In the genomic region with DNA sequence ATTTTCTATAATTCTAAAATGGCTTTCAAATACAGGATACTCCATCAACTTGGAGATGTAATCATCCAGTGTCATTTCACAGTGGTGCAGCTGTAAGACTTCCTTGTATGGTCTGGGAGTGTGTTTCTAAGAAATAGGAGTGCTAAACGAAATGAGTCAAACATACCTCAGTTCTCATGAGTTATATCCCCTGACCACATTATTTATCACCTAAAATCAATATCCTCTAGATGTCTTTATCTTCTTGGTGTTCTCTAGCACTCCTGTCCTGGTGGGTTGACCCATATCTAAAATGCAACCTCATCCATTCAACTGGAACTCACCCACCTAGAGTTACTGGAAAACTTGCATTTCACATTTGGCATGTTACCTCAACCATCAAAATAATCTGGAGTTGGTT, we compare ENCODE assay signal across 17 cellular contexts. TPM values are rescaled to one million over a fixed set of nuclear protein-coding genes. Genes with fewer than 3 reads are reported as not detected.
DNase-seq lines count a peak whose midpoint lies in the region; ATAC-seq and TF ChIP-seq lines count a peak whose summit lies in the region.
"Had no signal": no experiment of that assay in that cellular context is flagged by ENCODE, and none has a peak within 500 bp of the region (broad histone marks: within the 10 kb centered on the region; RNA-seq: fewer than 3 reads in every experiment).

No MANE protein-coding gene starts in this region.

- peaks cover 6% of the 10 kb centered on the region for H3K4me1 ChIP-seq in adipocyte (ENCODE audit: control insufficient read depth, insufficient read depth, low read length)
- no peaks in the 10 kb centered on the region for H3K4me1 ChIP-seq in suprapubic skin

- H3K36me3 ChIP-seq in adipocyte (ENCODE audit: control insufficient read depth, insufficient read depth, low read length, severe bottlenecking) (no peaks in the 10 kb centered on the region), suprapubic skin (no peaks in the 10 kb centered on the region)
- H3K36me3 ChIP-seq: neutrophil, sigmoid colon, upper lobe of left lung had no signal

- 69% methylated on average over 1 of the region's 1 CpG for WGBS in suprapubic skin

- no peak for ATAC-seq in HG03139 (IDR thresholded peaks at IDR 0.05; ENCODE audit: unreplicated experiment)
- ATAC-seq in HG02885 (IDR thresholded peaks at IDR 0.05; ENCODE audit: poor library complexity, unreplicated experiment) = no peak
- ATAC-seq: T-helper 17 cell had no signal

- TF ChIP-seq CTCF in AG10803 (conservative IDR thresholded peaks at IDR 0.05; ENCODE audit: low read length) = no peak
- no peak for TF ChIP-seq CTCF in suprapubic skin (IDR thresholded peaks at IDR 0.05)

- no peak overlapping the region for H3K9ac ChIP-seq in adipocyte (ENCODE audit: low read length)

- no peaks in the 10 kb centered on the region for H3K27me3 ChIP-seq in adipocyte (replicated peaks; ENCODE audit: control insufficient read depth, insufficient read depth, low read length)
- no peaks in the 10 kb centered on the region for H3K27me3 ChIP-seq in suprapubic skin
- H3K27me3 ChIP-seq: sigmoid colon, upper lobe of left lung had no signal

- no peaks in the 10 kb centered on the region for H3K9me3 ChIP-seq in adipocyte (ENCODE audit: control insufficient read depth, low read length)
- H3K9me3 ChIP-seq in suprapubic skin = no peaks in the 10 kb centered on the region
- H3K9me3 ChIP-seq: neutrophil, sigmoid colon, upper lobe of left lung had no signal

- no peak for TF ChIP-seq POLR2A in suprapubic skin (IDR thresholded peaks at IDR 0.05)

- H3K4me3 ChIP-seq in AG10803 (ENCODE audit: low read length) (no peak overlapping the region), adipocyte (ENCODE audit: low read length) (no peak overlapping the region), suprapubic skin (no peak overlapping the region)
- H3K4me3 ChIP-seq: sigmoid colon, upper lobe of left lung had no signal

- TF ChIP-seq EP300 in suprapubic skin (IDR thresholded peaks at IDR 0.05) = no peak

- no peak overlapping the region for H3K27ac ChIP-seq in suprapubic skin
- H3K27ac ChIP-seq: neutrophil, RWPE1, sigmoid colon, upper lobe of left lung had no signal

- DNase-seq in AG10803 (ENCODE audit: low read depth) (peak; percentile 27), HCEC 1CT (peak; percentile 89), adipocyte (ENCODE audit: low read depth) (peak; percentile 48), kidney glomerular epithelial cell (lab: John Stamatoyannopoulos, UW) (peak; percentile 88), suprapubic skin (ENCODE audit: low spot score in 2 of 2) (no peak)
- DNase-seq: activated CD4-positive, alpha-beta T cell treated with anti-CD3 and anti-CD28 coated beads, Interleukin-2, amount 50 U/mL, for 4 hours; activated effector memory CD4-positive, alpha-beta T cell treated with Interleukin-2 at 50 U/mL for 16 hours; endodermal cell; islet precursor cell; sigmoid colon; stimulated activated CD4-positive, alpha-beta T cell treated with anti-CD3 and anti-CD28 coated beads, Interleukin-4, amount 100 ng/mL, for 1 hour; T-helper 17 cell; upper lobe of left lung had no signal

RNA-seq across cellular contexts. Expression of gene TMEM30B, which starts 33.2 kb away (rescaled TPM):
- total RNA-seq in suprapubic skin = 10 to 100 TPM; 32.7 to 42.0 (median 36.8) TPM

Comparison
In these comparisons a context has a peak if more than half of its experiments do, and no peak if none do; other contexts are left out.
1. DNase-seq: peak in AG10803 (single experiment), HCEC 1CT (single experiment), adipocyte (single experiment) and kidney glomerular epithelial cell (single experiment); none in suprapubic skin (0 of 2).